ENCODE assay signal across 8 cellular contexts in the genomic region with DNA sequence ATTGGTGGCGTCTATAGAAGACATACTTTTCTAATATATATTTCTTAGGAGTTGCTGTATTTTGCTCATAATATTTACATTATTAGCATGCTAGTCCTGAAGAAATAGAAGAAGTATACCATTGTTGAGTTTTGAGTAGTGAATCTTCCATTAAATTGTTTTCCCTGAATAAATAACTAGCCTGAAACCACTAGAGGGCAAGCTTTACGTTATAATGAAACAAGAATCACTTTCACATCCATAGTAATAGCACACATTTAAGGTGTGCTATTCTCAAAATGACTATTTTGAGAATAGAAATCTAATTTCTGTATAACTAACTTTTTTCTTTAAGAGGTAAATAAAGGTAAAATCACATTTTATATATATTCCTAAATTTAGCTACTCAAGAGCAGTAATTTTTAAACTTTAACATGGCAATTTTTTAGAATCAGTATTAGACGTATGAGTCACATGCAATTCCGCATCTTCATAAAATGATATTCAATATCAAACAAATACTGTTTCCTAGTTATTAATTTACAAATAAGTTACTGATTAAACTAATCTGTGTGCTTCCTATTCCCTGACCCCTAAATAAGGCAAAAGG.
DNase-seq lines count a peak whose midpoint lies in the region; ATAC-seq and TF ChIP-seq lines count a peak whose summit lies in the region.

No MANE protein-coding gene starts in this region.

- TF ChIP-seq CTCF in AG10803 (conservative IDR thresholded peaks at IDR 0.05; ENCODE audit: low read length), result peak; percentile 33; the same call in 1 of the 2 replicates

- DNase-seq in AG10803 (ENCODE audit: low read depth) (peak; percentile 0), NCI-H2227 (lab: John Stamatoyannopoulos, UW; ENCODE audit: unreplicated experiment) (peak; percentile 27), cerebellum (ENCODE audit: low spot score) (peak; percentile 5), renal cortical epithelial cell (ENCODE audit: low read depth) (peak; percentile 39), substantia nigra (lab: John Stamatoyannopoulos, UW) (no peak), epidermal melanocyte (ENCODE audit: insufficient read length, low spot score) (no peak)

- H3K4me3 ChIP-seq in AG10803 (ENCODE audit: low read length), result no peak overlapping the region

- ATAC-seq in GM18867 (IDR thresholded peaks at IDR 0.05; ENCODE audit: unreplicated experiment) (peak; percentile 89), HG03095 (IDR thresholded peaks at IDR 0.05; ENCODE audit: unreplicated experiment) (peak; percentile 70)

- no peak overlapping the region for H3K27ac ChIP-seq in substantia nigra (ENCODE audit: low read depth, low read length, poor library complexity, severe bottlenecking)

Comparison
In these comparisons a context has a peak if more than half of its experiments do, and no peak if none do; other contexts are left out.
1. DNase-seq: peak in AG10803 (single experiment), NCI-H2227 (single experiment), cerebellum (single experiment) and renal cortical epithelial cell (single experiment); none in substantia nigra (0 of 49) and epidermal melanocyte (single experiment).